Comparison of ENCODE assay signal across 1 cellular context in genomic region chr16:30399435-30400186, GRCh38.
TF ChIP-seq lines count a peak whose summit lies in the region.

No MANE protein-coding gene starts in this region.

TF ChIP-seq in HepG2, 621 proteins besides CTCF, POLR2A, EP300 and RAD21:
- peak; percentile 11; the same call in 1 of the 2 replicates for TF ChIP-seq ZBTB20 (CRISPR knock-in tag; IDR thresholded peaks at IDR 0.05; ENCODE audit: borderline replicate concordance, low read depth)
- TF ChIP-seq PHF20 (CRISPR knock-in tag; IDR thresholded peaks at IDR 0.05), result no peak
- no peak for TF ChIP-seq RBM22 (optimal IDR thresholded peaks at IDR 0.05; ENCODE audit: low read length)
- TF ChIP-seq MXD1 (CRISPR knock-in tag; IDR thresholded peaks at IDR 0.05), result no peak
- TF ChIP-seq SETDB1 (CRISPR knock-in tag; IDR thresholded peaks at IDR 0.05; ENCODE audit: borderline replicate concordance), result no peak
- TF ChIP-seq PITX1 (CRISPR knock-in tag; IDR thresholded peaks at IDR 0.05), result 0 out of 2 replicates have a peak, but pooled peaks have one; percentile 9
- 0 out of 2 replicates have a peak, but pooled peaks have one; percentile 28 for TF ChIP-seq ZBTB33 (CRISPR knock-in tag; IDR thresholded peaks at IDR 0.05)
- 0 out of 2 replicates have a peak, but pooled peaks have one; percentile 1 for TF ChIP-seq POLR2AphosphoS5 (IDR thresholded peaks at IDR 0.05; ENCODE audit: low read depth, low read length)
- TF ChIP-seq TEAD3 (CRISPR knock-in tag; optimal IDR thresholded peaks at IDR 0.05; ENCODE audit: borderline replicate concordance), result peak; percentile 34
- TF ChIP-seq ZNF3 (CRISPR knock-in tag; IDR thresholded peaks at IDR 0.05), result peak; percentile 71; the same call in 1 of the 2 replicates
- TF ChIP-seq ATF7-NPFF (CRISPR knock-in tag; IDR thresholded peaks at IDR 0.05; ENCODE audit: low read depth), result 0 out of 2 replicates have a peak, but pooled peaks have one; percentile 33
- peak; percentile 26 for TF ChIP-seq PRPF4 (IDR thresholded peaks at IDR 0.05; ENCODE audit: low read depth, low read length, poor library complexity, severe bottlenecking)
- no peak for TF ChIP-seq ZNF816 (CRISPR knock-in tag; IDR thresholded peaks at IDR 0.05; ENCODE audit: borderline replicate concordance)
- TF ChIP-seq ZNF770 (CRISPR knock-in tag; IDR thresholded peaks at IDR 0.05), result peak; percentile 78; the same call in 1 of the 2 replicates
- no peak for TF ChIP-seq KLF15 (CRISPR knock-in tag; IDR thresholded peaks at IDR 0.05; ENCODE audit: borderline replicate concordance)
- peak; percentile 2; the same call in 1 of the 2 replicates for TF ChIP-seq ZKSCAN1 (IDR thresholded peaks at IDR 0.05; ENCODE audit: low read length)
- peak; percentile 35; the same call in 1 of the 2 replicates for TF ChIP-seq ZNF138 (CRISPR knock-in tag; IDR thresholded peaks at IDR 0.05; ENCODE audit: low read depth)
- TF ChIP-seq ZNF451 (CRISPR knock-in tag; IDR thresholded peaks at IDR 0.05), result 0 out of 2 replicates have a peak, but pooled peaks have one; percentile 50
